Comparison of ENCODE assay signal across 8 cellular contexts in the genomic region with DNA sequence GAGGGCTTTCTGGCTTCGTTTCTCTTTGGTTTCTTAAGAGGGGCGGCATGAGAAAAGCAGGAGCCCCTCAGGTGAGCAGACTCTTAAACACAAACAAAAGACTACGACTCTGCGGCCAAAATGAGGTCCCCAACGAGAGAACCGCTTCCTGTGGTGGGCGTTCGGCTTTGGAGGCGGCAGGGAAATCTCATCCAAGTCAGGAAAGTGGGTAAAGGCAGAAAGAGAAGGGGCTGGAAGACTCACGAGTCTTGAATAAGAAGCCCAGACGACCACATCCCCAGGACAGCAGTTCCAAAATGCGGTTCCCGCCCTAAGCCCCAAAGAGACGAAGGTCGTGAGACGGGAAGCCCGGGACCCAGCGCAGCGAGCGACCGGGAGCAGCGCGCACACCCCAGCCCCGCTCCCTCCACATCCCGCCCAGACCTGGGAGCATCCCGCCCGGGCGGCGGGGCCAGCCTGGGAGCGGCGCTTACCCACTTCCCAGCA. TPM values are rescaled to one million over a fixed set of nuclear protein-coding genes. Genes with fewer than 3 reads are reported as not detected.
DNase-seq lines count a peak whose midpoint lies in the region; ATAC-seq, FAIRE-seq and TF ChIP-seq lines count a peak whose summit lies in the region.

No MANE protein-coding gene starts in this region.

- intact Hi-C loops in Right ventricle myocardium superior (cut with DNase I) (loop anchor here (5.0 kb wide), 1 partner anchor 110 kb away; a partner anchor contains a TSS), cardiac septum (cut with DNase I) (loop anchor here (1.0 to 5.0 kb wide), 6 partner anchors 70 to 530 kb away; a partner anchor contains a TSS)

- H3K4me3 Mint-ChIP-seq in activated naive CD8-positive, alpha-beta T cell treated with anti-CD3 and anti-CD28 coated beads, Interleukin-2, amount 50 U/mL, for 24 hours = peak overlapping the region; percentile 98

- peak overlapping the region; percentile 87 for H3K27ac Mint-ChIP-seq in activated naive CD8-positive, alpha-beta T cell treated with anti-CD3 and anti-CD28 coated beads, Interleukin-2, amount 50 U/mL, for 24 hours

- peaks cover 2% of the 10 kb centered on the region; the same call in 1 of the 2 replicates for H3K9me3 ChIP-seq in MG63
- peaks cover under 1% of the 10 kb centered on the region for H3K9me3 ChIP-seq in keratinocyte (ENCODE audit: control insufficient read depth, low read depth, low read length)

- no peaks in the 10 kb centered on the region for H3K27me3 Mint-ChIP-seq in activated naive CD8-positive, alpha-beta T cell treated with anti-CD3 and anti-CD28 coated beads, Interleukin-2, amount 50 U/mL, for 24 hours

- no peaks in the 10 kb centered on the region for H3K9me1 ChIP-seq in keratinocyte (ENCODE audit: control insufficient read depth, extremely low read depth, insufficient read depth, low read length)

- peaks cover 17% of the 10 kb centered on the region for H3K4me1 Mint-ChIP-seq in activated naive CD8-positive, alpha-beta T cell treated with anti-CD3 and anti-CD28 coated beads, Interleukin-2, amount 50 U/mL, for 24 hours

- peaks cover 39% of the 10 kb centered on the region for H3K79me2 ChIP-seq in keratinocyte (ENCODE audit: control insufficient read depth, insufficient read depth, low read length)

- H3K27ac ChIP-seq in keratinocyte (ENCODE audit: control insufficient read depth, insufficient read depth, low read length) = peak overlapping the region; percentile 90

- peaks cover 17% of the 10 kb centered on the region for H3K9me3 Mint-ChIP-seq in activated naive CD8-positive, alpha-beta T cell treated with anti-CD3 and anti-CD28 coated beads, Interleukin-2, amount 50 U/mL, for 24 hours

- H3K4me3 ChIP-seq in MG63 (peak overlapping the region; percentile 73), keratinocyte (ENCODE audit: control insufficient read depth in 2 of 3, extremely low read depth in 1 of 3, insufficient read depth in 2 of 3, low read depth in 1 of 3, low read length in 3 of 3) (peak overlapping the region; percentile 86 to 99 (median 97))

- no peak for FAIRE-seq in keratinocyte (lab: Jason Lieb, UNC)

- H2AFZ ChIP-seq in keratinocyte (ENCODE audit: control insufficient read depth, low read length) = peak overlapping the region; percentile 91

- no peak for TF ChIP-seq CTCF in keratinocyte (optimal IDR thresholded peaks at IDR 0.05 in 1 of 3, IDR thresholded peaks at IDR 0.05 in 1 of 3, conservative IDR thresholded peaks at IDR 0.05 in 1 of 3; ENCODE audit: extremely low read depth in 1 of 3, insufficient read depth in 2 of 3, low read length in 3 of 3)

- no peaks in the 10 kb centered on the region for H4K20me1 ChIP-seq in keratinocyte (ENCODE audit: control insufficient read depth, extremely low read depth, insufficient read depth, low read length)

- dilution Hi-C loops in keratinocyte (cut with MboI; ENCODE audit: extremely low pct_ligation_motif_present, low sequenced_read_pairs) = no loop called here

- peaks cover 12% of the 10 kb centered on the region for H3K36me3 Mint-ChIP-seq in activated naive CD8-positive, alpha-beta T cell treated with anti-CD3 and anti-CD28 coated beads, Interleukin-2, amount 50 U/mL, for 24 hours (ENCODE audit: low read depth)

- DNase-seq in Right ventricle myocardium superior = no peak
- no peak for DNase-seq in cardiac septum (ENCODE audit: low spot score)
- no peak for DNase-seq in MG63
- DNase-seq in activated naive CD8-positive, alpha-beta T cell treated with anti-CD3 and anti-CD28 coated beads, Interleukin-2, amount 50 U/mL, for 24 hours = peak; percentile 46
- DNase-seq in keratinocyte (ENCODE audit: low read depth, low spot score) = no peak
- DNase-seq in stimulated activated CD8-positive, alpha-beta memory T cell treated with anti-CD3 and anti-CD28 coated beads, Interleukin-12 subunit alpha, Interleukin-12 subunit beta, amount 100 ng/mL, for 24 hours (ENCODE audit: extremely low read depth) = peak; percentile 5
- no peak for DNase-seq in effector CD4-positive, alpha-beta T cell

- H3K4me1 ChIP-seq in keratinocyte (ENCODE audit: control insufficient read depth, extremely low read depth, insufficient read depth, low read length) = peaks cover 9% of the 10 kb centered on the region

- H3K9ac ChIP-seq in keratinocyte (ENCODE audit: control insufficient read depth, extremely low read depth, insufficient read depth, low read length) = peak overlapping the region; percentile 93

- peak overlapping the region; percentile 97 for H3K4me2 ChIP-seq in keratinocyte (ENCODE audit: control insufficient read depth, extremely low read depth, insufficient read depth, low read depth, low read length)

- ATAC-seq in Right ventricle myocardium superior (ENCODE audit: poor library complexity) = peak; percentile 67
- peak; percentile 38 for ATAC-seq in activated naive CD8-positive, alpha-beta T cell treated with anti-CD3 and anti-CD28 coated beads, Interleukin-2, amount 50 U/mL, for 24 hours
- no peak for ATAC-seq in HG03342 (IDR thresholded peaks at IDR 0.05; ENCODE audit: unreplicated experiment)

- H3K27me3 ChIP-seq in MG63 = no peaks in the 10 kb centered on the region
- no peaks in the 10 kb centered on the region for H3K27me3 ChIP-seq in keratinocyte (ENCODE audit: control insufficient read depth, extremely low read depth, insufficient read depth, low read length)

- H3K36me3 ChIP-seq in MG63 (peaks cover 2% of the 10 kb centered on the region; the same call in 1 of the 2 replicates), keratinocyte (ENCODE audit: control insufficient read depth in 2 of 2, extremely low read depth in 1 of 2, insufficient read depth in 2 of 2, low read length in 2 of 2) (peaks cover 0 to 1% of the 10 kb centered on the region in 2 experiments)

RNA-seq across cellular contexts. Expression of a gene that starts 0.4 kb away (rescaled TPM):
- total RNA-seq in Right ventricle myocardium superior (14.2 TPM), cardiac septum (18.1 TPM)
- 62.1 and 72.0 TPM in 2 replicates for total RNA-seq in MG63 (2014; rRNA removed; shearing (Covaris generic); ENCODE audit: low replicate concordance)
- polyA plus RNA-seq in keratinocyte = 23.5 to 39.4 TPM (median 33.0 TPM) in 3 replicates
- polyA plus RNA-seq in keratinocyte (2011; ENCODE audit: low read depth) = 20.2 TPM
- polyA plus RNA-seq in keratinocyte (2011; cell fraction: cytosol; rRNA removed) = 26.6 and 38.1 TPM in 2 replicates
- polyA plus RNA-seq in keratinocyte (2011; cell fraction: nucleus; rRNA removed) = 24.2 and 30.3 TPM in 2 replicates
- polyA plus RNA-seq in keratinocyte (2012; ENCODE audit: low replicate concordance) = 13.5 and 30.1 TPM in 2 replicates
- polyA minus RNA-seq in keratinocyte = 7.0 to 31.5 TPM (median 19.3 TPM) in 3 replicates
- 44.9 TPM for polyA minus RNA-seq in keratinocyte (2011; cell fraction: cytosol; rRNA and poly(A)+ RNA removed)
- polyA minus RNA-seq in keratinocyte (2011; cell fraction: nucleus; rRNA and poly(A)+ RNA removed) = 9.3 and 28.9 TPM in 2 replicates

Comparison
In these comparisons a context has a peak if more than half of its experiments do, and no peak if none do; other contexts are left out.
1. DNase-seq: peak in activated naive CD8-positive, alpha-beta T cell treated with anti-CD3 and anti-CD28 coated beads, Interleukin-2, amount 50 U/mL, for 24 hours (single experiment) and stimulated activated CD8-positive, alpha-beta memory T cell treated with anti-CD3 and anti-CD28 coated beads, Interleukin-12 subunit alpha, Interleukin-12 subunit beta, amount 100 ng/mL, for 24 hours (single experiment); none in Right ventricle myocardium superior (single experiment), cardiac septum (single experiment), MG63 (single experiment), keratinocyte (single experiment) and effector CD4-positive, alpha-beta T cell (single experiment).